In the genomic region with DNA sequence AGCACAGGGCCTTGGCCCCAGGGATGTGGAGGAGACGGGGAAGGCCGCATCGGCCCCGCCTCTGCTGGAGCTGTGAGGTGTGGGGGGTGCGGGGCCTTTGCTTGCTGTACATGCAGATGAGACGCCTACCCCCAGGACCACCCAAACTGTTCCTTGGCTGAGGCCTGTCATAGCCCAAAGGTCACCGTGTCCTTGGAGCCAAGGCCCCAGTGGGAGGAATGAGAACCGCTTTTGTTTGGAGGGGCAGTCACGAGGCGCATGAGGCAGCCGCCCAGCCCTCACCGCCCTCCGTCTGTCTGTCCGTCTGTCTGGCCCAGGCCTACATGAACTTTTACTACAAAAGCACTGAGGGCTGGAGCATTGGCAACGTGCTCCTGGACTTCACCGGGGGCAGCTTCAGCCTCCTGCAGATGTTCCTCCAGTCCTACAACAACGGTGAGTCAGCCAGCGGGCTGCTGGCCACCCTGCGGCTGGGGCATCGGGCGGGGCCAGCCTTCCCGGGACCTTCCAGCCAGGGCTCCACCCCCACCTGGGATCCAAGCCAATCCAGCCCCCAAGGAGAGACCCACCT, we compare ENCODE assay signal across 10 cellular contexts. TPM values are rescaled to one million over a fixed set of nuclear protein-coding genes. Genes with fewer than 3 reads are reported as not detected.
DNase-seq lines count a peak whose midpoint lies in the region; ATAC-seq and TF ChIP-seq lines count a peak whose summit lies in the region.
"Had no signal": no experiment of that assay in that cellular context is flagged by ENCODE, and none has a peak within 500 bp of the region (broad histone marks: within the 10 kb centered on the region; RNA-seq: fewer than 3 reads in every experiment).

No MANE protein-coding gene starts in this region.

- H3K4me3 Mint-ChIP-seq in T-helper 2 cell treated with Interferon-gamma antibody and Interleukin-4, amounts not matched to agents 5 μg/mL and 100 μg/mL, for 36 hours, result no peak overlapping the region
- H3K4me3 Mint-ChIP-seq: memory B cell; stimulated activated naive CD8-positive, alpha-beta T cell treated with anti-CD3 and anti-CD28 coated beads, Interleukin-15, amount 100 ng/mL, for 72 hours had no signal

- POLR2A ChIA-PET in HEK293 (lab: Yijun Ruan, JAX), result interaction anchor here (1.3 to 5.4 kb wide), 4 partner anchors 8 to 24 kb away, joined by 3 to 26 read pairs (median 14); partner anchors contain the start of genes CTNS, SHPK and TAX1BP3

- H3K9ac ChIP-seq in mammary epithelial cell (ENCODE audit: insufficient read depth, low read length) (no peak overlapping the region), stomach smooth muscle (ENCODE audit: low read length in 2 of 2) (no peak overlapping the region)

- H3K4me1 ChIP-seq in HEK293 (ENCODE audit: control insufficient read depth, insufficient read depth, low read length), result no peaks in the 10 kb centered on the region
- H3K4me1 ChIP-seq in mammary epithelial cell (ENCODE audit: insufficient read depth, low read length), result peaks cover 14% of the 10 kb centered on the region
- peaks cover 14% of the 10 kb centered on the region for H3K4me1 ChIP-seq in stomach smooth muscle (ENCODE audit: control insufficient read depth, insufficient read depth, low read length)

- H3K4me3 ChIP-seq in HEK293 (ENCODE audit: low read depth, low read length) (no peak overlapping the region), mammary epithelial cell (replicated peaks in 1 of 3; ENCODE audit: insufficient read depth in 1 of 3, low read depth in 2 of 3, low read length in 3 of 3) (no peak overlapping the region), stomach smooth muscle (ENCODE audit: low read length in 2 of 2) (no peak overlapping the region)

- H3K27ac ChIP-seq in HEK293 (ENCODE audit: extremely low read depth, low read depth, low read length) (0 out of 2 replicates have a peak overlapping the region, but pooled peaks have one; percentile 16), mammary epithelial cell (ENCODE audit: insufficient read depth, low read depth, low read length) (no peak overlapping the region), stomach smooth muscle (ENCODE audit: low read length) (peak overlapping the region; percentile 53)

- H3K9me3 ChIP-seq in HEK293 (ENCODE audit: control insufficient read depth, insufficient read depth, low read depth, low read length), result no peaks in the 10 kb centered on the region
- H3K9me3 ChIP-seq in mammary epithelial cell (replicated peaks; ENCODE audit: insufficient read depth, low read length), result no peaks in the 10 kb centered on the region
- no peaks in the 10 kb centered on the region for H3K9me3 ChIP-seq in stomach smooth muscle (ENCODE audit: control insufficient read depth in 2 of 2, low read length in 2 of 2)

- DNase-seq in mammary epithelial cell (peak; percentile 80), iPS-NIHi11 (ENCODE audit: low spot score) (peak; percentile 54), cerebellum (ENCODE audit: low spot score) (no peak)
- DNase-seq in T-helper 2 cell treated with Interferon-gamma antibody and Interleukin-4, amounts not matched to agents 5 μg/mL and 100 μg/mL, for 36 hours (ENCODE audit: low spot score), result no peak
- DNase-seq: stimulated activated naive CD8-positive, alpha-beta T cell treated with anti-CD3 and anti-CD28 coated beads, Interleukin-15, amount 100 ng/mL, for 72 hours had no signal

- 7% methylated on average over 5 of the region's 22 CpGs for WGBS in mammary epithelial cell (ENCODE audit: low coverage, missing lambda C conversion rate)

- H2AFZ ChIP-seq in mammary epithelial cell (ENCODE audit: low read depth, low read length), result peak overlapping the region; percentile 23

- peaks cover 14% of the 10 kb centered on the region for H3K79me2 ChIP-seq in mammary epithelial cell (ENCODE audit: insufficient read depth, low read length)

- intact Hi-C loops in mammary epithelial cell (cut with micrococcal nuclease), result no loop called here

- H3K36me3 ChIP-seq in HEK293 (ENCODE audit: control insufficient read depth in 2 of 2, insufficient read depth in 1 of 2, low read length in 2 of 2) (peaks cover 0 to 52% of the 10 kb centered on the region in 2 experiments; a peak in 1 of 3 replicates), mammary epithelial cell (ENCODE audit: insufficient read depth, low read length) (peaks cover 1% of the 10 kb centered on the region), stomach smooth muscle (ENCODE audit: control insufficient read depth in 2 of 2, insufficient read depth in 2 of 2, low read length in 2 of 2) (peaks cover 7 to 12% of the 10 kb centered on the region in 2 donors)

- no peaks in the 10 kb centered on the region for H3K4me1 Mint-ChIP-seq in T-helper 2 cell treated with Interferon-gamma antibody and Interleukin-4, amounts not matched to agents 5 μg/mL and 100 μg/mL, for 36 hours (ENCODE audit: low read depth)
- H3K4me1 Mint-ChIP-seq: stimulated activated naive CD8-positive, alpha-beta T cell treated with anti-CD3 and anti-CD28 coated beads, Interleukin-15, amount 100 ng/mL, for 72 hours had no signal

- H3K36me3 Mint-ChIP-seq in T-helper 2 cell treated with Interferon-gamma antibody and Interleukin-4, amounts not matched to agents 5 μg/mL and 100 μg/mL, for 36 hours (ENCODE audit: low read depth), result no peaks in the 10 kb centered on the region

- no peaks in the 10 kb centered on the region for H3K27me3 ChIP-seq in mammary epithelial cell (ENCODE audit: insufficient read depth, low read length)
- no peaks in the 10 kb centered on the region for H3K27me3 ChIP-seq in stomach smooth muscle (ENCODE audit: control insufficient read depth in 1 of 2, insufficient read depth in 2 of 2, low read length in 2 of 2)

- in situ Hi-C loops in mammary epithelial cell (cut with MboI; ENCODE audit: low sequenced_read_pairs in 2 of 2), result loop anchor here in 1 of 2 donors (25.0 kb wide), 2 partner anchors 622 to 822 kb away; no protein-coding TSS in a partner anchor

- BruUV-seq in mammary epithelial cell (replicated peaks; lab: Mats Ljungman, UMichigan), result no TSS peak

- H4K20me1 ChIP-seq in mammary epithelial cell (ENCODE audit: insufficient read depth, low read length), result no peaks in the 10 kb centered on the region

- H3K27me3 Mint-ChIP-seq in T-helper 2 cell treated with Interferon-gamma antibody and Interleukin-4, amounts not matched to agents 5 μg/mL and 100 μg/mL, for 36 hours (ENCODE audit: low read depth), result no peaks in the 10 kb centered on the region
- H3K27me3 Mint-ChIP-seq: memory B cell; stimulated activated naive CD8-positive, alpha-beta T cell treated with anti-CD3 and anti-CD28 coated beads, Interleukin-15, amount 100 ng/mL, for 72 hours had no signal

- dilution Hi-C loops in mammary epithelial cell (cut with HindIII; ENCODE audit: low sequenced_read_pairs), result no loop called here

- peak overlapping the region; percentile 56 for H3K4me2 ChIP-seq in mammary epithelial cell (ENCODE audit: insufficient read depth, low read depth, low read length)

- no peak overlapping the region for H3K27ac Mint-ChIP-seq in T-helper 2 cell treated with Interferon-gamma antibody and Interleukin-4, amounts not matched to agents 5 μg/mL and 100 μg/mL, for 36 hours
- H3K27ac Mint-ChIP-seq: stimulated activated naive CD8-positive, alpha-beta T cell treated with anti-CD3 and anti-CD28 coated beads, Interleukin-15, amount 100 ng/mL, for 72 hours had no signal

- no peak for TF ChIP-seq CTCF in HEK293 (tag by site-specific recombination; IDR thresholded peaks at IDR 0.05)
- peak in 1 of 2 donors; percentile 26 for TF ChIP-seq CTCF in mammary epithelial cell (conservative IDR thresholded peaks at IDR 0.05 in 1 of 2, IDR thresholded peaks at IDR 0.05 in 1 of 2; ENCODE audit: extremely low read depth in 1 of 2, insufficient read depth in 1 of 2, low read depth in 1 of 2, low read length in 2 of 2)

- H3K9me3 Mint-ChIP-seq in T-helper 2 cell treated with Interferon-gamma antibody and Interleukin-4, amounts not matched to agents 5 μg/mL and 100 μg/mL, for 36 hours, result no peaks in the 10 kb centered on the region
- H3K9me3 Mint-ChIP-seq: memory B cell; stimulated activated naive CD8-positive, alpha-beta T cell treated with anti-CD3 and anti-CD28 coated beads, Interleukin-15, amount 100 ng/mL, for 72 hours had no signal

- CTCF ChIA-PET in HEK293 (lab: Yijun Ruan, JAX) (interaction anchor here (0.7 to 1.1 kb wide), 2 partner anchors 59 to 78 kb away, joined by 3 read pairs; no protein-coding TSS in a partner anchor), mammary epithelial cell (lab: Charles Lee; ENCODE audit: low non-redundant PET) (no interaction called here)

- ATAC-seq in GM19023 (IDR thresholded peaks at IDR 0.05; ENCODE audit: unreplicated experiment) (no peak), GM18870 (IDR thresholded peaks at IDR 0.05; ENCODE audit: unreplicated experiment) (no peak)
- ATAC-seq: stimulated activated naive CD8-positive, alpha-beta T cell treated with anti-CD3 and anti-CD28 coated beads, Interleukin-15, amount 100 ng/mL, for 72 hours had no signal

TF ChIP-seq in HEK293, 187 proteins besides CTCF, POLR2A, EP300 and RAD21 (continues in another document):
- TF ChIP-seq GLIS2 (tag by site-specific recombination; IDR thresholded peaks at IDR 0.05), result peak; percentile 64; the same call in 1 of the 2 replicates

RNA-seq across cellular contexts. Expression of gene TAX1BP3, which starts 8.8 kb away (rescaled TPM):
- total RNA-seq in mammary epithelial cell (100 to 1,000 TPM; 188 to 213 TPM), cerebellum (17.6 TPM)
- polyA plus RNA-seq in mammary epithelial cell, result 141 TPM
- polyA minus RNA-seq in mammary epithelial cell, result 78.6 TPM

RNA-seq across cellular contexts. Expression of gene EMC6, which starts 9.0 kb away (rescaled TPM):
- total RNA-seq in mammary epithelial cell, result 10 to 100 TPM; 11.0 to 57.9 TPM
- 61.8 TPM for polyA plus RNA-seq in mammary epithelial cell
- polyA minus RNA-seq in mammary epithelial cell, result 4.9 TPM
- 10.0 TPM for total RNA-seq in cerebellum

RNA-seq across cellular contexts. Expression of gene CTNS, which starts 23.1 kb away (rescaled TPM):
- total RNA-seq in mammary epithelial cell (10 to 100 TPM; 16.9 to 18.8 TPM), cerebellum (8.0 TPM)
- 9.7 TPM for polyA plus RNA-seq in mammary epithelial cell
- 2.1 TPM for polyA minus RNA-seq in mammary epithelial cell

RNA-seq across cellular contexts. Expression of gene SHPK, which starts 23.6 kb away (rescaled TPM):
- total RNA-seq in mammary epithelial cell (10 to 100 TPM; 11.8 to 14.5 TPM), cerebellum (15.8 TPM)
- 12.0 TPM for polyA plus RNA-seq in mammary epithelial cell
- 16.5 TPM for polyA minus RNA-seq in mammary epithelial cell

RNA-seq across cellular contexts. Expression of gene P2RX5, which starts 36.3 kb away (rescaled TPM):
- 1 to 10 TPM; 3.0 to 4.5 TPM for total RNA-seq in mammary epithelial cell
- 4.7 TPM for polyA plus RNA-seq in mammary epithelial cell
- 1.7 TPM for polyA minus RNA-seq in mammary epithelial cell
- total RNA-seq in cerebellum, result 3.5 TPM

Comparison
In these comparisons a context has a peak if more than half of its experiments do, and no peak if none do; other contexts are left out.
1. DNase-seq: peak in mammary epithelial cell (single experiment) and iPS-NIHi11 (single experiment); none in T-helper 2 cell treated with Interferon-gamma antibody and Interleukin-4, amounts not matched to agents 5 μg/mL and 100 μg/mL, for 36 hours (single experiment) and cerebellum (single experiment).
2. RNA of gene TAX1BP3, which starts 8.8 kb away (total RNA-seq): 188 to 213 TPM in mammary epithelial cell; 17.6 TPM in cerebellum (single experiment); every median in the first group is over 10 times any median in the second.